ENCODE assay signal across 14 cellular contexts in genomic region chr22:23674886-23675501, GRCh38. TPM values are rescaled to one million over a fixed set of nuclear protein-coding genes. Genes with fewer than 3 reads are reported as not detected.
DNase-seq lines count a peak whose midpoint lies in the region; ATAC-seq and TF ChIP-seq lines count a peak whose summit lies in the region.
"Not testable (repeated sequence)": the region's sequence is repeated elsewhere in the genome, so short reads cannot be mapped to it uniquely, and the experiment has no call there.
"Had no signal": no experiment of that assay in that cellular context is flagged by ENCODE, and none has a peak within 500 bp of the region (broad histone marks: within the 10 kb centered on the region; RNA-seq: fewer than 3 reads in every experiment).

No MANE protein-coding gene starts in this region.

- CTCF ChIA-PET in Caco-2 (lab: Charles Lee) = not testable (repeated sequence)

- BruUV-seq in Caco-2 (replicated peaks; lab: Mats Ljungman, UMichigan) = not testable (repeated sequence)

- not testable (repeated sequence) for TF ChIP-seq EP300 in sigmoid colon (IDR thresholded peaks at IDR 0.05)

- TF ChIP-seq CTCF in Caco-2 (IDR thresholded peaks at IDR 0.05; ENCODE audit: insufficient read depth in 1 of 2, low read depth in 1 of 2, low read length in 1 of 2, severe bottlenecking in 1 of 2, unreplicated experiment in 1 of 2); sigmoid colon (IDR thresholded peaks at IDR 0.05): not testable (repeated sequence)

- not testable (repeated sequence) for H3K4me1 ChIP-seq in Caco-2, sigmoid colon

- POLR2A ChIA-PET in Caco-2 (lab: Charles Lee) = not testable (repeated sequence)

- not testable (repeated sequence) for H3K27ac ChIP-seq in sigmoid colon

- H3K4me3 ChIP-seq in Caco-2 (ENCODE audit: low read depth, low read length); sigmoid colon: not testable (repeated sequence)

- not testable (repeated sequence) for H3K36me3 Mint-ChIP-seq in Caco-2 (ENCODE audit: insufficient read depth, unreplicated experiment); activated T-helper 1 cell treated with anti-CD3 and anti-CD28 coated beads, Interleukin-12 subunit alpha, Interleukin-12 subunit beta, Interleukin-2, Interleukin-4 antibody, amounts not matched to agents 30 ng/mL and 10 ng/mL and 1 ng/mL, durations not matched to agents 14 hours and 24 hours and 36 hours (ENCODE audit: low read depth); central memory CD8-positive, alpha-beta T cell (ENCODE audit: insufficient read depth); natural killer cell treated with Interleukin-12 subunit alpha and Interleukin-12 subunit beta and Interleukin-15 and Interleukin-18, amount 100 ng/mL, for 72 hours

- H3K9me3 Mint-ChIP-seq in Caco-2 (ENCODE audit: unreplicated experiment); activated T-helper 1 cell treated with anti-CD3 and anti-CD28 coated beads, Interleukin-12 subunit alpha, Interleukin-12 subunit beta, Interleukin-2, Interleukin-4 antibody, amounts not matched to agents 30 ng/mL and 10 ng/mL and 1 ng/mL, durations not matched to agents 14 hours and 24 hours and 36 hours; central memory CD8-positive, alpha-beta T cell; natural killer cell treated with Interleukin-12 subunit alpha and Interleukin-12 subunit beta and Interleukin-15 and Interleukin-18, amount 100 ng/mL, for 72 hours: not testable (repeated sequence)

- peak overlapping the region; percentile 42 for H3K27ac Mint-ChIP-seq in Caco-2 (ENCODE audit: unreplicated experiment)
- H3K27ac Mint-ChIP-seq in activated T-helper 1 cell treated with anti-CD3 and anti-CD28 coated beads, Interleukin-12 subunit alpha, Interleukin-12 subunit beta, Interleukin-2, Interleukin-4 antibody, amounts not matched to agents 30 ng/mL and 10 ng/mL and 1 ng/mL, durations not matched to agents 14 hours and 24 hours and 36 hours = peak overlapping the region; percentile 34
- peak overlapping the region; percentile 68 for H3K27ac Mint-ChIP-seq in central memory CD8-positive, alpha-beta T cell (ENCODE audit: low read depth)
- peak overlapping the region; percentile 66 to 78 for H3K27ac Mint-ChIP-seq in natural killer cell treated with Interleukin-12 subunit alpha and Interleukin-12 subunit beta and Interleukin-15 and Interleukin-18, amount 100 ng/mL, for 72 hours

- H3K9me3 ChIP-seq in Caco-2, sigmoid colon: not testable (repeated sequence)

- H3K4me3 Mint-ChIP-seq in Caco-2 (ENCODE audit: unreplicated experiment); activated T-helper 1 cell treated with anti-CD3 and anti-CD28 coated beads, Interleukin-12 subunit alpha, Interleukin-12 subunit beta, Interleukin-2, Interleukin-4 antibody, amounts not matched to agents 30 ng/mL and 10 ng/mL and 1 ng/mL, durations not matched to agents 14 hours and 24 hours and 36 hours; central memory CD8-positive, alpha-beta T cell; natural killer cell treated with Interleukin-12 subunit alpha and Interleukin-12 subunit beta and Interleukin-15 and Interleukin-18, amount 100 ng/mL, for 72 hours: not testable (repeated sequence)

- intact Hi-C loops in Caco-2 (cut with micrococcal nuclease; ENCODE audit: unreplicated experiment); activated T-helper 1 cell treated with anti-CD3 and anti-CD28 coated beads, Interleukin-12 subunit alpha, Interleukin-12 subunit beta, Interleukin-2, Interleukin-4 antibody, amounts not matched to agents 30 ng/mL and 10 ng/mL and 1 ng/mL, durations not matched to agents 14 hours and 24 hours and 36 hours (cut with micrococcal nuclease); cardiac septum (cut with DNase I); sigmoid colon (cut with DNase I): not testable (repeated sequence)

- not testable (repeated sequence) for H3K4me1 Mint-ChIP-seq in Caco-2 (ENCODE audit: low read depth, unreplicated experiment)
- H3K4me1 Mint-ChIP-seq in activated T-helper 1 cell treated with anti-CD3 and anti-CD28 coated beads, Interleukin-12 subunit alpha, Interleukin-12 subunit beta, Interleukin-2, Interleukin-4 antibody, amounts not matched to agents 30 ng/mL and 10 ng/mL and 1 ng/mL, durations not matched to agents 14 hours and 24 hours and 36 hours (ENCODE audit: low read depth) = peaks cover 17% of the 10 kb centered on the region
- H3K4me1 Mint-ChIP-seq in central memory CD8-positive, alpha-beta T cell = peaks cover 11% of the 10 kb centered on the region
- peaks cover 14 to 36% of the 10 kb centered on the region in 2 donors for H3K4me1 Mint-ChIP-seq in natural killer cell treated with Interleukin-12 subunit alpha and Interleukin-12 subunit beta and Interleukin-15 and Interleukin-18, amount 100 ng/mL, for 72 hours (ENCODE audit: low read depth in 2 of 2)

- not testable (repeated sequence) for DNase-seq in Caco-2; activated T-helper 1 cell treated with anti-CD3 and anti-CD28 coated beads, Interleukin-12 subunit alpha, Interleukin-12 subunit beta, Interleukin-2, Interleukin-4 antibody, amounts not matched to agents 30 ng/mL and 10 ng/mL and 1 ng/mL, durations not matched to agents 14 hours and 24 hours and 36 hours (ENCODE audit: low spot score); central memory CD8-positive, alpha-beta T cell (ENCODE audit: low spot score in 2 of 2); natural killer cell treated with Interleukin-12 subunit alpha and Interleukin-12 subunit beta and Interleukin-15 and Interleukin-18, amount 100 ng/mL, for 72 hours (ENCODE audit: low spot score)
- DNase-seq in activated CD4-positive, CD25-positive, alpha-beta regulatory T cell treated with anti-CD3 and anti-CD28 coated beads, Interleukin-2, amount 50 U/mL, for 72 hours = peak; percentile 13
- DNase-seq in cardiac septum (ENCODE audit: low spot score) (peak; percentile 33), sigmoid colon (peak; percentile 46)

- H3K36me3 ChIP-seq in Caco-2 (ENCODE audit: control insufficient read depth, insufficient read depth, low read length); sigmoid colon: not testable (repeated sequence)

- ATAC-seq in central memory CD8-positive, alpha-beta T cell (replicated peaks; ENCODE audit: extremely low read depth, poor library complexity, severe bottlenecking); natural killer cell treated with Interleukin-12 subunit alpha and Interleukin-12 subunit beta and Interleukin-15 and Interleukin-18, amount 100 ng/mL, for 72 hours: not testable (repeated sequence)

- H3K27me3 Mint-ChIP-seq in Caco-2 (ENCODE audit: insufficient read depth, unreplicated experiment); activated T-helper 1 cell treated with anti-CD3 and anti-CD28 coated beads, Interleukin-12 subunit alpha, Interleukin-12 subunit beta, Interleukin-2, Interleukin-4 antibody, amounts not matched to agents 30 ng/mL and 10 ng/mL and 1 ng/mL, durations not matched to agents 14 hours and 24 hours and 36 hours (ENCODE audit: insufficient read depth); central memory CD8-positive, alpha-beta T cell; natural killer cell treated with Interleukin-12 subunit alpha and Interleukin-12 subunit beta and Interleukin-15 and Interleukin-18, amount 100 ng/mL, for 72 hours: not testable (repeated sequence)

- 74 to 87% methylated on average over 6 of the region's 6 CpGs for WGBS in sigmoid colon, 2 donors

- not testable (repeated sequence) for H3K27me3 ChIP-seq in Caco-2 (replicated peaks; ENCODE audit: control insufficient read depth, insufficient read depth, low read length); sigmoid colon

- not testable (repeated sequence) for TF ChIP-seq POLR2A in sigmoid colon (IDR thresholded peaks at IDR 0.05)

RNA-seq across cellular contexts. Expression of gene RGL4, which starts 15.8 kb away (rescaled TPM):
- total RNA-seq in Caco-2 (2022) (not detected in 2 replicates), cardiac septum (0.24 TPM), sigmoid colon (not detected)
- 9.3 and 11.7 TPM in 2 replicates for total RNA-seq in activated T-helper 1 cell treated with anti-CD3 and anti-CD28 coated beads, Interleukin-12 subunit alpha, Interleukin-12 subunit beta, Interleukin-2, Interleukin-4 antibody, amounts not matched to agents 30 ng/mL and 10 ng/mL and 1 ng/mL, durations not matched to agents 14 hours and 24 hours and 36 hours
- 10 to 100 TPM in 1 of 2 donors, 1 to 10 TPM in 1; 6.5 to 10.2 TPM for total RNA-seq in natural killer cell treated with Interleukin-12 subunit alpha and Interleukin-12 subunit beta and Interleukin-15 and Interleukin-18, amount 100 ng/mL, for 72 hours
- polyA plus RNA-seq in sigmoid colon = 1 to 10 TPM; 1.8 to 3.2 (median 2.8) TPM
- total RNA-seq: HFFc6, HT1080, K562, M059J had no signal
- polyA plus RNA-seq: AG04450, K562 had no signal

RNA-seq across cellular contexts. Expression of gene DRICH1, which starts 42.9 kb away (rescaled TPM):
- total RNA-seq in Caco-2 (2022) (4.7 and 4.8 TPM in 2 replicates), cardiac septum (not detected), sigmoid colon (under 1 TPM in 1 of 4 donors, not detected in 3; 0.83 TPM)
- 0.34 and 0.65 TPM in 2 replicates for total RNA-seq in activated T-helper 1 cell treated with anti-CD3 and anti-CD28 coated beads, Interleukin-12 subunit alpha, Interleukin-12 subunit beta, Interleukin-2, Interleukin-4 antibody, amounts not matched to agents 30 ng/mL and 10 ng/mL and 1 ng/mL, durations not matched to agents 14 hours and 24 hours and 36 hours
- total RNA-seq in natural killer cell treated with Interleukin-12 subunit alpha and Interleukin-12 subunit beta and Interleukin-15 and Interleukin-18, amount 100 ng/mL, for 72 hours = 1 to 10 TPM; 1.5 to 2.0 TPM
- polyA plus RNA-seq in sigmoid colon = under 1 TPM in 1 of 3 donors, not detected in 2; 0.50 TPM
- total RNA-seq: GM12878, M059J had no signal
- polyA plus RNA-seq: CD4-positive, alpha-beta memory T cell; GM12878 had no signal
